Comparison of ENCODE assay signal across 9 cellular contexts in genomic region chr7:13117103-13117502, GRCh38.
A peak's percentile ranks its signal among the peaks of the same experiment; 100 is the strongest.
DNase-seq lines count a peak whose midpoint lies in the region; ATAC-seq and TF ChIP-seq lines count a peak whose summit lies in the region.
"Had no signal": no experiment of that assay in that cellular context is flagged by ENCODE, and none has a peak within 500 bp of the region (broad histone marks: within the 10 kb centered on the region; RNA-seq: fewer than 3 reads in every experiment).

No MANE protein-coding gene starts in this region.

- H3K9me3 ChIP-seq in neural progenitor cell (ENCODE audit: low read depth): no peaks in the 10 kb centered on the region

- no peak overlapping the region for H3K4me2 ChIP-seq in neural progenitor cell

- no peaks in the 10 kb centered on the region for H3K27me3 ChIP-seq in neural progenitor cell

- H4K20me1 ChIP-seq in neural progenitor cell (ENCODE audit: low read depth): no peaks in the 10 kb centered on the region

- H3K36me3 ChIP-seq in neural progenitor cell: no peaks in the 10 kb centered on the region

- TF ChIP-seq CTCF in LNCaP clone FGC (IDR thresholded peaks at IDR 0.05; ENCODE audit: control insufficient read depth, extremely low read depth, insufficient read depth) (peak; percentile 63), neural progenitor cell (IDR thresholded peaks at IDR 0.05) (peak; percentile 59)

- H3K4me1 Mint-ChIP-seq in neural progenitor cell: peaks cover 28% of the 10 kb centered on the region

- H3K4me1 ChIP-seq in neural progenitor cell: peaks cover 9% of the 10 kb centered on the region

- H3K4me3 ChIP-seq in LNCaP clone FGC (ENCODE audit: low read depth, low read length) (no peak overlapping the region), neural progenitor cell (no peak overlapping the region)

- H3K79me2 ChIP-seq in neural progenitor cell (ENCODE audit: low read depth): no peaks in the 10 kb centered on the region

- no peak overlapping the region for H2AFZ ChIP-seq in neural progenitor cell (replicated peaks)

- H3K27ac ChIP-seq in neural progenitor cell: no peak overlapping the region

- peaks cover 5% of the 10 kb centered on the region for H3K36me3 Mint-ChIP-seq in neural progenitor cell

- no peak overlapping the region for H3K4me3 Mint-ChIP-seq in neural progenitor cell

- no peaks in the 10 kb centered on the region for H3K27me3 Mint-ChIP-seq in neural progenitor cell (ENCODE audit: insufficient read depth, low read depth)

- H3F3A ChIP-seq in neural progenitor cell (ENCODE audit: low read depth): peaks cover 6% of the 10 kb centered on the region

- H3K9me3 Mint-ChIP-seq in neural progenitor cell: peaks cover 29% of the 10 kb centered on the region

- DNase-seq in DMS53 treated with DMSO at 0.1 percent for 48 hours (lab: John Stamatoyannopoulos, UW; ENCODE audit: unreplicated experiment) (peak; percentile 23), LNCaP clone FGC (ENCODE audit: low read depth) (no peak), dermis blood vessel endothelial cell (peak; percentile 61), neural progenitor cell (ENCODE audit: low spot score) (peak; percentile 16), T1000 (lab: John Stamatoyannopoulos, UW) (no peak)
- no peak for DNase-seq in NK-92 treated with Interleukin-12 subunit alpha and Interleukin-12 subunit beta, amount 100 ng/mL, for 24 hours (lab: John Stamatoyannopoulos, UW)
- DNase-seq: activated naive CD4-positive, alpha-beta T cell; stimulated activated CD4-positive, alpha-beta T cell treated with anti-CD3 and anti-CD28 coated beads, Interleukin-4, amount 100 ng/mL, for 1 hour had no signal

- H3K27ac Mint-ChIP-seq in neural progenitor cell: no peak overlapping the region

- ATAC-seq in GM19023 (IDR thresholded peaks at IDR 0.05; ENCODE audit: unreplicated experiment): no peak

- H3K9ac ChIP-seq in neural progenitor cell: no peak overlapping the region

Comparison
In these comparisons a context has a peak if more than half of its experiments do, and no peak if none do; other contexts are left out.
1. DNase-seq: peak in DMS53 treated with DMSO at 0.1 percent for 48 hours (single experiment), dermis blood vessel endothelial cell (single experiment) and neural progenitor cell (single experiment); none in LNCaP clone FGC (single experiment), T1000 (single experiment) and NK-92 treated with Interleukin-12 subunit alpha and Interleukin-12 subunit beta, amount 100 ng/mL, for 24 hours (single experiment).